10 cellular contexts compared by ENCODE assay signal in the genomic region with DNA sequence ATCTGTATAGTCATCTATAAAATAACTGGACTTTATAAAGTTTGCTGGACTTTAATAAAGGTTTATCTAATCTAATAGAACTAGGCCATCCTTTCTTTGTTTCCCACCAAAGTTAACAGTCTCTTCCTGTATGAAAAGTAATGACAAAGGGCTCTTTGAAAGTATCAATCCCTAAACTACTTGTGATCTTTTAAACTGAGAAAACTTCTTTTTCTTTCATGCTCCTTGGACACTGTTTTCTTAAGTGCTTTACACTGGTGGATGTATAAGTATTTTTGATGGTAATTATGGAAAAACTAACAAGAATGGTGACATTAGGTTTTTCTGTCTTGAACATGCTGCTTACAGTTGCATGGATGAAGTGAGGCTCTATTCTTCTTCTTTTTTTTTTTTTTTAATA. TPM values are rescaled to one million over a fixed set of nuclear protein-coding genes. Genes with fewer than 3 reads are reported as not detected.
DNase-seq lines count a peak whose midpoint lies in the region; ATAC-seq, FAIRE-seq and TF ChIP-seq lines count a peak whose summit lies in the region.
"Had no signal": no experiment of that assay in that cellular context is flagged by ENCODE, and none has a peak within 500 bp of the region (broad histone marks: within the 10 kb centered on the region; RNA-seq: fewer than 3 reads in every experiment).

No MANE protein-coding gene starts in this region.

- intact Hi-C loops in HepG2 (cut with micrococcal nuclease; ENCODE audit: unreplicated experiment) (no loop called here), right lobe of liver (cut with DNase I) (no loop called here), natural killer cell (cut with micrococcal nuclease) (no loop called here), vagina (cut with DNase I) (loop anchor here (10.0 kb wide), 1 partner anchor 92 kb away; a partner anchor contains a TSS)

- peaks cover 8% of the 10 kb centered on the region for H3K36me3 Mint-ChIP-seq in activated naive CD8-positive, alpha-beta T cell treated with anti-CD3 and anti-CD28 coated beads, Interleukin-2, amount 50 U/mL, for 24 hours (ENCODE audit: low read depth)
- H3K36me3 Mint-ChIP-seq in natural killer cell, result no peaks in the 10 kb centered on the region

- H4K20me1 ChIP-seq in HepG2 (ENCODE audit: insufficient read depth, low read length), result no peaks in the 10 kb centered on the region

- no TSS peak for BruUV-seq in HepG2 (replicated peaks; lab: Mats Ljungman, UMichigan)

- POLR2A ChIA-PET in HepG2 (lab: Yijun Ruan, JAX), result no interaction called here

- H3K4me1 ChIP-seq in HepG2 (ENCODE audit: insufficient read depth, low read length), result peaks cover 59% of the 10 kb centered on the region
- peaks cover 0 to 23% (median 5%) of the 10 kb centered on the region in 4 donors for H3K4me1 ChIP-seq in right lobe of liver
- H3K4me1 ChIP-seq in vagina, result peaks cover 50% of the 10 kb centered on the region

- no peaks in the 10 kb centered on the region for H3K9me3 Mint-ChIP-seq in activated naive CD8-positive, alpha-beta T cell treated with anti-CD3 and anti-CD28 coated beads, Interleukin-2, amount 50 U/mL, for 24 hours
- no peaks in the 10 kb centered on the region for H3K9me3 Mint-ChIP-seq in natural killer cell

- no peak overlapping the region for H3K9ac ChIP-seq in HepG2 (ENCODE audit: insufficient read depth, low read depth, low read length)

- in situ Hi-C loops in HepG2 (cut with HindIII; ENCODE audit: extremely low pct_ligation_motif_present, low pct_unique_long_range_greater_than_20kb), result no loop called here

- peaks cover 44% of the 10 kb centered on the region for H3K4me1 Mint-ChIP-seq in activated naive CD8-positive, alpha-beta T cell treated with anti-CD3 and anti-CD28 coated beads, Interleukin-2, amount 50 U/mL, for 24 hours
- H3K4me1 Mint-ChIP-seq in natural killer cell, result peaks cover 16 to 32% of the 10 kb centered on the region in 2 donors

- TF ChIP-seq RAD21 in HepG2 (CRISPR knock-in tag; IDR thresholded peaks at IDR 0.05), result no peak

- peaks cover 16% of the 10 kb centered on the region for H3K79me2 ChIP-seq in HepG2 (ENCODE audit: insufficient read depth, low read length)

- FAIRE-seq in HepG2 (lab: Jason Lieb, UNC), result no peak

- H3K36me3 ChIP-seq in HepG2 (replicated peaks in 1 of 2; ENCODE audit: control insufficient read depth in 1 of 2, insufficient read depth in 2 of 2, low read length in 2 of 2), result no peaks in the 10 kb centered on the region
- H3K36me3 ChIP-seq in right lobe of liver, result no peaks in the 10 kb centered on the region
- no peaks in the 10 kb centered on the region for H3K36me3 ChIP-seq in vagina

- H3K27ac Mint-ChIP-seq in activated naive CD8-positive, alpha-beta T cell treated with anti-CD3 and anti-CD28 coated beads, Interleukin-2, amount 50 U/mL, for 24 hours, result peak overlapping the region; percentile 71
- H3K27ac Mint-ChIP-seq in natural killer cell, result peak overlapping the region; percentile 79 to 87

- H3K27ac ChIP-seq in HepG2 (ENCODE audit: extremely low read length, insufficient read depth, low read length) (peak overlapping the region; percentile 95), right lobe of liver (peak overlapping the region in 1 of 3 donors; percentile 45), vagina (peak overlapping the region; percentile 99)

- no peak overlapping the region for H3K4me2 ChIP-seq in HepG2 (ENCODE audit: low read depth, low read length)

- H3K27me3 ChIP-seq in HepG2 (ENCODE audit: control insufficient read depth in 1 of 2, insufficient read depth in 2 of 2, low read length in 2 of 2) (no peaks in the 10 kb centered on the region), right lobe of liver (no peaks in the 10 kb centered on the region), vagina (no peaks in the 10 kb centered on the region)

- no peak for TF ChIP-seq EP300 in HepG2 (IDR thresholded peaks at IDR 0.05; ENCODE audit: low read depth in 2 of 2, low read length in 2 of 2)
- no peak for TF ChIP-seq EP300 in HepG2 (CRISPR knock-in tag; IDR thresholded peaks at IDR 0.05; ENCODE audit: borderline replicate concordance)

- CTCF ChIA-PET in HepG2 (lab: Yijun Ruan, JAX; ENCODE audit: low intra/inter-chr PET ratio, low total read pairs), result no interaction called here

- no peak overlapping the region for H3K4me3 ChIP-seq in HepG2 (replicated peaks in 1 of 3; ENCODE audit: insufficient read depth in 1 of 3, low read depth in 2 of 3, low read length in 3 of 3)
- H3K4me3 ChIP-seq in right lobe of liver, result no peak overlapping the region
- H3K4me3 ChIP-seq in vagina, result no peak overlapping the region

- TF ChIP-seq CTCF in HepG2 (CRISPR knock-in tag; IDR thresholded peaks at IDR 0.05) (no peak), right lobe of liver (IDR thresholded peaks at IDR 0.05) (no peak), natural killer cell (IDR thresholded peaks at IDR 0.05) (no peak), vagina (IDR thresholded peaks at IDR 0.05) (no peak)

- ATAC-seq in HepG2 (no peak), right lobe of liver (no peak), natural killer cell (no peak)
- no peak for ATAC-seq in activated naive CD8-positive, alpha-beta T cell treated with anti-CD3 and anti-CD28 coated beads, Interleukin-2, amount 50 U/mL, for 24 hours

- no peak for TF ChIP-seq POLR2A in HepG2 (IDR thresholded peaks at IDR 0.05; ENCODE audit: insufficient read depth in 1 of 2, low read depth in 2 of 2, low read length in 2 of 2)
- TF ChIP-seq POLR2A in right lobe of liver (IDR thresholded peaks at IDR 0.05), result no peak
- TF ChIP-seq POLR2A in vagina (IDR thresholded peaks at IDR 0.05), result no peak

- peak overlapping the region; percentile 29 for H3K4me3 Mint-ChIP-seq in activated naive CD8-positive, alpha-beta T cell treated with anti-CD3 and anti-CD28 coated beads, Interleukin-2, amount 50 U/mL, for 24 hours
- peak overlapping the region; percentile 76 for H3K4me3 Mint-ChIP-seq in natural killer cell

- no peaks in the 10 kb centered on the region for H3K27me3 Mint-ChIP-seq in activated naive CD8-positive, alpha-beta T cell treated with anti-CD3 and anti-CD28 coated beads, Interleukin-2, amount 50 U/mL, for 24 hours
- no peaks in the 10 kb centered on the region for H3K27me3 Mint-ChIP-seq in natural killer cell (ENCODE audit: low read depth in 2 of 2)

- H3K9me3 ChIP-seq in HepG2 (ENCODE audit: low read length) (no peaks in the 10 kb centered on the region), right lobe of liver (no peaks in the 10 kb centered on the region), vagina (no peaks in the 10 kb centered on the region)
- H3K9me3 ChIP-seq: Caco-2 had no signal

- DNase-seq in HepG2 (ENCODE audit: low spot score) (no peak), right lobe of liver (no peak), natural killer cell (no peak), vagina (ENCODE audit: extremely low spot score in 2 of 2) (no peak), GDM1 (lab: John Stamatoyannopoulos, UW) (no peak), cerebellar cortex (ENCODE audit: low spot score) (no peak), NCI-H446 treated with DMSO at 0.1 percent for 48 hours (lab: John Stamatoyannopoulos, UW) (no peak)
- DNase-seq in activated naive CD8-positive, alpha-beta T cell treated with anti-CD3 and anti-CD28 coated beads, Interleukin-2, amount 50 U/mL, for 24 hours, result no peak
- DNase-seq: Caco-2; stimulated activated CD4-positive, alpha-beta T cell treated with anti-CD3 and anti-CD28 coated beads, Interleukin-2, amount 100 ng/mL, for 48 hours had no signal

- H2AFZ ChIP-seq in HepG2 (ENCODE audit: low read length), result peak overlapping the region; percentile 9

TF ChIP-seq in HepG2, 621 proteins besides CTCF, POLR2A, EP300 and RAD21 (continues in another document):
- TF ChIP-seq PRPF4 (IDR thresholded peaks at IDR 0.05; ENCODE audit: low read depth, low read length, poor library complexity, severe bottlenecking), result no peak

RNA-seq across cellular contexts. Expression of a gene that starts 2.4 kb away (rescaled TPM):
- total RNA-seq in HepG2 (2016; rRNA removed; fragmentation: Illumina TruSeq; extraction: Trizol), result 37.3 and 66.3 TPM in 2 replicates
- total RNA-seq in HepG2 (2016; cell fraction: cytosol; rRNA removed; fragmentation: Illumina TruSeq; extraction: Trizol; ENCODE audit: low read depth), result 17.0 and 20.4 TPM in 2 replicates
- 37.7 and 62.0 TPM in 2 replicates for total RNA-seq in HepG2 (2016; cell fraction: insoluble cytoplasmic fraction; rRNA removed; fragmentation: Illumina TruSeq; extraction: Trizol)
- 18.7 and 22.7 TPM in 2 replicates for total RNA-seq in HepG2 (2016; cell fraction: membrane; rRNA removed; fragmentation: Illumina TruSeq; extraction: Trizol)
- total RNA-seq in HepG2 (2016; cell fraction: nucleus; rRNA removed; fragmentation: Illumina TruSeq; extraction: Trizol), result 33.1 and 36.3 TPM in 2 replicates
- polyA plus RNA-seq in HepG2 (2011; rRNA removed), result 13.8 and 14.9 TPM in 2 replicates
- polyA plus RNA-seq in HepG2 (2011; cell fraction: cytosol; rRNA removed), result 5.6 and 10.7 TPM in 2 replicates
- 12.3 and 17.6 TPM in 2 replicates for polyA plus RNA-seq in HepG2 (2011; cell fraction: nucleus; rRNA removed)
- 15.4 and 18.0 TPM in 2 replicates for polyA plus RNA-seq in HepG2 (2012)
- 0.86 and 0.89 TPM in 2 replicates for polyA plus RNA-seq in HepG2 (2016; cell fraction: cytosol; fragmentation: Illumina TruSeq; extraction: Trizol; ENCODE audit: low read depth)
- 16.6 and 19.7 TPM in 2 replicates for polyA plus RNA-seq in HepG2 (2016; cell fraction: insoluble cytoplasmic fraction; fragmentation: Illumina TruSeq; extraction: Trizol; ENCODE audit: low read depth)
- 2.3 TPM in 2 replicates for polyA plus RNA-seq in HepG2 (2016; cell fraction: membrane; fragmentation: Illumina TruSeq; extraction: Trizol; ENCODE audit: low read depth)
- polyA plus RNA-seq in HepG2 (2016; cell fraction: nucleus; fragmentation: Illumina TruSeq; extraction: Trizol; ENCODE audit: insufficient read depth, low read depth), result 33.0 and 36.3 TPM in 2 replicates
- polyA minus RNA-seq in HepG2 (2011; rRNA and poly(A)+ RNA removed; ENCODE audit: low replicate concordance), result 21.0 and 79.5 TPM in 2 replicates
- polyA minus RNA-seq in HepG2 (2011; cell fraction: cytosol; rRNA and poly(A)+ RNA removed), result 26.8 and 40.5 TPM in 2 replicates
- polyA minus RNA-seq in HepG2 (2011; cell fraction: nucleus; rRNA and poly(A)+ RNA removed), result 57.7 and 69.4 TPM in 2 replicates
- total RNA-seq in right lobe of liver, result 10 to 100 TPM; 16.4 to 31.7 (median 23.5) TPM
- total RNA-seq in natural killer cell, result 100 to 1,000 TPM in 1 of 3 donors, 10 to 100 TPM in 2; 60.9 to 123 (median 63.0) TPM
- 62.4 TPM for total RNA-seq in vagina
